Comparison of ENCODE assay signal across 19 cellular contexts in genomic region chr22:49148895-49149418, GRCh38.
DNase-seq lines count a peak whose midpoint lies in the region; ATAC-seq and TF ChIP-seq lines count a peak whose summit lies in the region.
"Had no signal": no experiment of that assay in that cellular context is flagged by ENCODE, and none has a peak within 500 bp of the region (broad histone marks: within the 10 kb centered on the region; RNA-seq: fewer than 3 reads in every experiment).

No MANE protein-coding gene starts in this region.

- CTCF ChIA-PET in OCI-LY7 (lab: Charles Lee; ENCODE audit: unreplicated experiment) = no interaction called here

- intact Hi-C loops in OCI-LY7 (cut with micrococcal nuclease; ENCODE audit: unreplicated experiment) = no loop called here

- H3K9me3 Mint-ChIP-seq in activated naive CD4-positive, alpha-beta T cell treated with anti-CD3 and anti-CD28 coated beads, Interleukin-2, amount 50 U/mL, for 24 hours = no peaks in the 10 kb centered on the region
- no peaks in the 10 kb centered on the region for H3K9me3 Mint-ChIP-seq in activated naive CD4-positive, alpha-beta T cell treated with anti-CD3 and anti-CD28 coated beads, Interleukin-2, amount 50 U/mL, for 72 hours
- peaks cover 21% of the 10 kb centered on the region for H3K9me3 Mint-ChIP-seq in glutamatergic neuron (ENCODE audit: unreplicated experiment)
- no peaks in the 10 kb centered on the region for H3K9me3 Mint-ChIP-seq in activated T-cell treated with anti-CD3 and anti-CD28 coated beads, Interleukin-2, amount 50 U/mL, for 72 hours

- H3K4me2 ChIP-seq in OCI-LY7 (ENCODE audit: low read length) = no peak overlapping the region
- no peak overlapping the region for H3K4me2 ChIP-seq in osteoblast (ENCODE audit: insufficient read depth, low read length)

- H3K36me3 ChIP-seq in OCI-LY7 (ENCODE audit: insufficient read depth, low read length) (no peaks in the 10 kb centered on the region), osteoblast (ENCODE audit: insufficient read depth, low read length) (no peaks in the 10 kb centered on the region)
- H3K36me3 ChIP-seq: BLaER1 treated with 17β-estradiol and CSF1 and Interleukin-3, amounts not matched to agents 10 nM and 100 nM had no signal

- H4K20me1 ChIP-seq in OCI-LY7 (ENCODE audit: insufficient read depth, low read length) (no peaks in the 10 kb centered on the region), osteoblast (ENCODE audit: insufficient read depth, low read length) (no peaks in the 10 kb centered on the region)
- H4K20me1 ChIP-seq: BLaER1 treated with 17β-estradiol and CSF1 and Interleukin-3, amounts not matched to agents 10 nM and 100 nM had no signal

- H3K27me3 ChIP-seq in osteoblast (ENCODE audit: insufficient read depth, low read length) = no peaks in the 10 kb centered on the region

- no peaks in the 10 kb centered on the region for H3K36me3 Mint-ChIP-seq in activated naive CD4-positive, alpha-beta T cell treated with anti-CD3 and anti-CD28 coated beads, Interleukin-2, amount 50 U/mL, for 24 hours
- H3K36me3 Mint-ChIP-seq in activated naive CD4-positive, alpha-beta T cell treated with anti-CD3 and anti-CD28 coated beads, Interleukin-2, amount 50 U/mL, for 72 hours = no peaks in the 10 kb centered on the region
- peaks cover 20% of the 10 kb centered on the region for H3K36me3 Mint-ChIP-seq in glutamatergic neuron (ENCODE audit: unreplicated experiment)
- H3K36me3 Mint-ChIP-seq in activated T-cell treated with anti-CD3 and anti-CD28 coated beads, Interleukin-2, amount 50 U/mL, for 72 hours (ENCODE audit: insufficient read depth in 2 of 2) = no peaks in the 10 kb centered on the region
- H3K36me3 Mint-ChIP-seq: CD4-positive, CD25-positive, alpha-beta regulatory T cell had no signal

- H3K4me1 ChIP-seq in OCI-LY7 (ENCODE audit: insufficient read depth, low read length, poor library complexity, severe bottlenecking) = no peaks in the 10 kb centered on the region
- no peaks in the 10 kb centered on the region for H3K4me1 ChIP-seq in osteoblast (ENCODE audit: insufficient read depth, low read length)

- H3K79me2 ChIP-seq in OCI-LY7 (ENCODE audit: insufficient read depth, low read depth, low read length) = no peaks in the 10 kb centered on the region
- no peaks in the 10 kb centered on the region for H3K79me2 ChIP-seq in osteoblast (ENCODE audit: insufficient read depth, low read length)

- H3K9me3 ChIP-seq in OCI-LY7 (ENCODE audit: low read length) (no peaks in the 10 kb centered on the region), osteoblast (ENCODE audit: low read depth, low read length) (peaks cover 3% of the 10 kb centered on the region)
- H3K9me3 ChIP-seq: BLaER1 treated with 17β-estradiol and CSF1 and Interleukin-3, amounts not matched to agents 10 nM and 100 nM had no signal

- no peak for DNase-seq in activated naive CD4-positive, alpha-beta T cell treated with anti-CD3 and anti-CD28 coated beads, Interleukin-2, amount 50 U/mL, for 72 hours (ENCODE audit: low spot score in 2 of 2)
- DNase-seq in OCI-LY7 (ENCODE audit: low spot score) (peak; percentile 7), glutamatergic neuron (no peak), osteoblast (ENCODE audit: insufficient read length, low spot score, missing footprints) (peak; percentile 73), COLO829 (ENCODE audit: low spot score) (no peak), NCI-H1105 (lab: John Stamatoyannopoulos, UW) (no peak)
- DNase-seq in activated T-cell treated with anti-CD3 and anti-CD28 coated beads, Interleukin-2, amount 50 U/mL, for 72 hours = no peak
- DNase-seq: 8988T; ACHN; CD4-positive, CD25-positive, alpha-beta regulatory T cell; DMS153; DMS79 treated with DMSO at 0.1 percent for 48 hours; EL; GOT3; HCEC 1CT; HFFc6 had no signal

- no peaks in the 10 kb centered on the region for H3K9me2 ChIP-seq in OCI-LY7 (ENCODE audit: insufficient read depth, low read length)

- no peak overlapping the region for H3K4me3 ChIP-seq in OCI-LY7 (ENCODE audit: low read depth, low read length, poor library complexity, severe bottlenecking)
- no peak overlapping the region for H3K4me3 ChIP-seq in osteoblast (ENCODE audit: insufficient read depth, low read length)
- H3K4me3 ChIP-seq: BLaER1 treated with 17β-estradiol and CSF1 and Interleukin-3, amounts not matched to agents 10 nM and 100 nM had no signal

- H2AFZ ChIP-seq in OCI-LY7 (ENCODE audit: low read length) (no peak overlapping the region), osteoblast (ENCODE audit: low read length) (no peak overlapping the region)

- H3K4me3 Mint-ChIP-seq in activated naive CD4-positive, alpha-beta T cell treated with anti-CD3 and anti-CD28 coated beads, Interleukin-2, amount 50 U/mL, for 24 hours = no peak overlapping the region
- no peak overlapping the region for H3K4me3 Mint-ChIP-seq in glutamatergic neuron (ENCODE audit: unreplicated experiment)
- no peak overlapping the region for H3K4me3 Mint-ChIP-seq in activated T-cell treated with anti-CD3 and anti-CD28 coated beads, Interleukin-2, amount 50 U/mL, for 72 hours
- H3K4me3 Mint-ChIP-seq: CD4-positive, CD25-positive, alpha-beta regulatory T cell; HFFc6 had no signal

- POLR2A ChIA-PET in OCI-LY7 (lab: Charles Lee) = no interaction called here

- no peaks in the 10 kb centered on the region for H3K27me3 Mint-ChIP-seq in activated naive CD4-positive, alpha-beta T cell treated with anti-CD3 and anti-CD28 coated beads, Interleukin-2, amount 50 U/mL, for 24 hours
- H3K27me3 Mint-ChIP-seq in glutamatergic neuron (ENCODE audit: unreplicated experiment) = peaks cover 5% of the 10 kb centered on the region
- no peaks in the 10 kb centered on the region for H3K27me3 Mint-ChIP-seq in activated T-cell treated with anti-CD3 and anti-CD28 coated beads, Interleukin-2, amount 50 U/mL, for 72 hours (ENCODE audit: low read depth)

- TF ChIP-seq CTCF in OCI-LY7 (conservative IDR thresholded peaks at IDR 0.05; ENCODE audit: low read length) = peak; percentile 33; the same call in 1 of the 2 replicates
- no peak for TF ChIP-seq CTCF in glutamatergic neuron (IDR thresholded peaks at IDR 0.05; ENCODE audit: partially characterized antibody, unreplicated experiment)
- TF ChIP-seq CTCF in osteoblast (IDR thresholded peaks at IDR 0.05; ENCODE audit: extremely low read depth, low read depth, low read length) = no peak

- no peaks in the 10 kb centered on the region for H3K4me1 Mint-ChIP-seq in activated naive CD4-positive, alpha-beta T cell treated with anti-CD3 and anti-CD28 coated beads, Interleukin-2, amount 50 U/mL, for 24 hours
- no peaks in the 10 kb centered on the region for H3K4me1 Mint-ChIP-seq in glutamatergic neuron (ENCODE audit: low read depth, unreplicated experiment)
- H3K4me1 Mint-ChIP-seq in activated T-cell treated with anti-CD3 and anti-CD28 coated beads, Interleukin-2, amount 50 U/mL, for 72 hours (ENCODE audit: low read depth) = no peaks in the 10 kb centered on the region
- H3K4me1 Mint-ChIP-seq: CD4-positive, CD25-positive, alpha-beta regulatory T cell had no signal

- H3K27ac ChIP-seq in OCI-LY7 (ENCODE audit: low read depth, low read length, poor library complexity, severe bottlenecking) (no peak overlapping the region), osteoblast (ENCODE audit: low read depth, low read length) (no peak overlapping the region)
- H3K27ac ChIP-seq: BLaER1 treated with 17β-estradiol and CSF1 and Interleukin-3, amounts not matched to agents 10 nM and 100 nM had no signal

- peak overlapping the region; percentile 73 for H3K27ac Mint-ChIP-seq in activated naive CD4-positive, alpha-beta T cell treated with anti-CD3 and anti-CD28 coated beads, Interleukin-2, amount 50 U/mL, for 24 hours
- no peak overlapping the region for H3K27ac Mint-ChIP-seq in activated naive CD4-positive, alpha-beta T cell treated with anti-CD3 and anti-CD28 coated beads, Interleukin-2, amount 50 U/mL, for 72 hours
- peak overlapping the region; percentile 33 for H3K27ac Mint-ChIP-seq in glutamatergic neuron (ENCODE audit: unreplicated experiment)
- no peak overlapping the region for H3K27ac Mint-ChIP-seq in activated T-cell treated with anti-CD3 and anti-CD28 coated beads, Interleukin-2, amount 50 U/mL, for 72 hours
- H3K27ac Mint-ChIP-seq: HFFc6 had no signal

- no peak for ATAC-seq in activated naive CD4-positive, alpha-beta T cell treated with anti-CD3 and anti-CD28 coated beads, Interleukin-2, amount 50 U/mL, for 72 hours
- ATAC-seq in activated T-cell treated with anti-CD3 and anti-CD28 coated beads, Interleukin-2, amount 50 U/mL, for 72 hours (replicated peaks in 1 of 2) = no peak
- ATAC-seq: HepG2 had no signal

- no TSS peak for BruUV-seq in OCI-LY7 (replicated peaks; lab: Mats Ljungman, UMichigan)

Comparison
In these comparisons a context has a peak if more than half of its experiments do, and no peak if none do; other contexts are left out.
1. H3K27ac Mint-ChIP-seq: peak in activated naive CD4-positive, alpha-beta T cell treated with anti-CD3 and anti-CD28 coated beads, Interleukin-2, amount 50 U/mL, for 24 hours (single experiment) and glutamatergic neuron (single experiment); none in activated naive CD4-positive, alpha-beta T cell treated with anti-CD3 and anti-CD28 coated beads, Interleukin-2, amount 50 U/mL, for 72 hours (0 of 2) and activated T-cell treated with anti-CD3 and anti-CD28 coated beads, Interleukin-2, amount 50 U/mL, for 72 hours (single experiment).
2. DNase-seq: peak in OCI-LY7 (single experiment) and osteoblast (single experiment); none in activated naive CD4-positive, alpha-beta T cell treated with anti-CD3 and anti-CD28 coated beads, Interleukin-2, amount 50 U/mL, for 72 hours (0 of 2), glutamatergic neuron (single experiment), COLO829 (single experiment), NCI-H1105 (single experiment) and activated T-cell treated with anti-CD3 and anti-CD28 coated beads, Interleukin-2, amount 50 U/mL, for 72 hours (0 of 2).